8 cellular contexts compared by ENCODE assay signal in the genomic region with DNA sequence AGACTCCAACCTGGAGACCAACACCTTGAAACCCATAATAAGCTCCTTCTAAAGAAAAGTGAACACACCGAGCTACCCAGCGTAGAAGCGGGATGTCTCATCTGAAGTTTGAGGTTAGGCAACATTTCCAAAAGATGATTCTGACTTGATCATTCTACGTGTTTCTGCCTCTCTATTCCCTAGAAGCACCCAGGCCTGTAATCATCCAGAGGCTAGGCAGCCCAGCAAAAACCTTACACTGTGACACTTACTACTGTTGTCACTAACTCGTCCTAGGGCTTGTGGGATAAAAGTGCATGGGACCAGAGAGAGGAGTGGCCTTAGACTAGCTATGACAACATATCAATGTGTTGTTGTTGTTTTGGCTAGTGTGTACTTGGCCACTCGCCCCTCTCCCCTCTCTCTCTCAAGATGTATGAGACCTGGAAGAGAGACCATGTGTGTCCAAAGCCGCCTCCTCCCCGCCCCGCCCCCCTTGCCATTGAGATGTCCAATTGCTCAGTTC. TPM values are rescaled to one million over a fixed set of nuclear protein-coding genes. Genes with fewer than 3 reads are reported as not detected.
A peak's percentile ranks its signal among the peaks of the same experiment; 100 is the strongest.
DNase-seq lines count a peak whose midpoint lies in the region; ATAC-seq and FAIRE-seq lines count a peak whose summit lies in the region.

No MANE protein-coding gene starts in this region.

- peaks cover 16% of the 10 kb centered on the region for H3K4me1 Mint-ChIP-seq in activated CD8-positive, alpha-beta memory T cell treated with anti-CD3 and anti-CD28 coated beads, Interleukin-2, amount 10 ng/mL, durations not matched to agents 7 days and 5 days

- H3K9me3 Mint-ChIP-seq in activated CD8-positive, alpha-beta memory T cell treated with anti-CD3 and anti-CD28 coated beads, Interleukin-2, amount 10 ng/mL, durations not matched to agents 7 days and 5 days (ENCODE audit: low read depth): no peaks in the 10 kb centered on the region

- H3K27me3 ChIP-seq in neuron (ENCODE audit: insufficient read depth, low read length): no peaks in the 10 kb centered on the region

- H3K9me3 ChIP-seq in neuron (ENCODE audit: low read length): no peaks in the 10 kb centered on the region

- peaks cover 27% of the 10 kb centered on the region for H3K36me3 ChIP-seq in neuron (ENCODE audit: insufficient read depth, low read length)

- H3K4me1 ChIP-seq in neuron (ENCODE audit: insufficient read depth, low read length): peaks cover 8% of the 10 kb centered on the region

- peak overlapping the region; percentile 89 for H3K27ac Mint-ChIP-seq in activated CD8-positive, alpha-beta memory T cell treated with anti-CD3 and anti-CD28 coated beads, Interleukin-2, amount 10 ng/mL, durations not matched to agents 7 days and 5 days

- peak overlapping the region; percentile 81 for H3K4me3 Mint-ChIP-seq in activated CD8-positive, alpha-beta memory T cell treated with anti-CD3 and anti-CD28 coated beads, Interleukin-2, amount 10 ng/mL, durations not matched to agents 7 days and 5 days

- DNase-seq in activated CD8-positive, alpha-beta memory T cell treated with anti-CD3 and anti-CD28 coated beads, Interleukin-2, amount 10 ng/mL, durations not matched to agents 7 days and 5 days: peak; percentile 74
- no peak for DNase-seq in activated CD8-positive, alpha-beta memory T cell treated with anti-CD3 and anti-CD28 coated beads for 24 hours
- DNase-seq in T-helper 9 cell: peak; percentile 38
- DNase-seq in epithelial cell of prostate (ENCODE audit: low read depth, low spot score): no peak
- DNase-seq in urothelium cell line (ENCODE audit: low spot score): peak; percentile 43

- peak overlapping the region; percentile 56 for H2AFZ ChIP-seq in neuron (ENCODE audit: low read depth, low read length)

- CTCF ChIA-PET in activated CD8-positive, alpha-beta memory T cell treated with anti-CD3 and anti-CD28 coated beads, Interleukin-2, amount 10 ng/mL, durations not matched to agents 7 days and 5 days (lab: Charles Lee): interaction anchor here (0.6 to 2.1 kb wide), 4 partner anchors 11 to 57 kb away, joined by 3 to 17 read pairs (median 4); no protein-coding TSS in a partner anchor

- H3K36me3 Mint-ChIP-seq in activated CD8-positive, alpha-beta memory T cell treated with anti-CD3 and anti-CD28 coated beads, Interleukin-2, amount 10 ng/mL, durations not matched to agents 7 days and 5 days: peaks cover 31% of the 10 kb centered on the region

- peak overlapping the region; percentile 85 for H3K27ac ChIP-seq in epithelial cell of prostate

- no peak for ATAC-seq in activated CD8-positive, alpha-beta memory T cell treated with anti-CD3 and anti-CD28 coated beads, Interleukin-2, amount 10 ng/mL, durations not matched to agents 7 days and 5 days
- ATAC-seq in GM18858 (IDR thresholded peaks at IDR 0.05; ENCODE audit: unreplicated experiment) (no peak), HG03097 (IDR thresholded peaks at IDR 0.05; ENCODE audit: low FRiP score, unreplicated experiment) (no peak)

- peaks cover 7% of the 10 kb centered on the region for H3K27me3 Mint-ChIP-seq in activated CD8-positive, alpha-beta memory T cell treated with anti-CD3 and anti-CD28 coated beads, Interleukin-2, amount 10 ng/mL, durations not matched to agents 7 days and 5 days

- H3K4me3 ChIP-seq in neuron (ENCODE audit: low read length): peak overlapping the region; percentile 96

- FAIRE-seq in urothelium cell line (lab: Jason Lieb, UNC): peak; percentile 56

RNA-seq across cellular contexts. Expression of a gene that starts 1.4 kb away (rescaled TPM):
- 10 to 100 TPM; 22.5 to 23.6 TPM for total RNA-seq in activated CD8-positive, alpha-beta memory T cell treated with anti-CD3 and anti-CD28 coated beads, Interleukin-2, amount 10 ng/mL, durations not matched to agents 7 days and 5 days

Comparison
In these comparisons a context has a peak if more than half of its experiments do, and no peak if none do; other contexts are left out.
1. DNase-seq: peak in activated CD8-positive, alpha-beta memory T cell treated with anti-CD3 and anti-CD28 coated beads, Interleukin-2, amount 10 ng/mL, durations not matched to agents 7 days and 5 days (single experiment), T-helper 9 cell (single experiment) and urothelium cell line (single experiment); none in activated CD8-positive, alpha-beta memory T cell treated with anti-CD3 and anti-CD28 coated beads for 24 hours (single experiment) and epithelial cell of prostate (single experiment).